ENCODE assay signal across 21 cellular contexts in the genomic region with DNA sequence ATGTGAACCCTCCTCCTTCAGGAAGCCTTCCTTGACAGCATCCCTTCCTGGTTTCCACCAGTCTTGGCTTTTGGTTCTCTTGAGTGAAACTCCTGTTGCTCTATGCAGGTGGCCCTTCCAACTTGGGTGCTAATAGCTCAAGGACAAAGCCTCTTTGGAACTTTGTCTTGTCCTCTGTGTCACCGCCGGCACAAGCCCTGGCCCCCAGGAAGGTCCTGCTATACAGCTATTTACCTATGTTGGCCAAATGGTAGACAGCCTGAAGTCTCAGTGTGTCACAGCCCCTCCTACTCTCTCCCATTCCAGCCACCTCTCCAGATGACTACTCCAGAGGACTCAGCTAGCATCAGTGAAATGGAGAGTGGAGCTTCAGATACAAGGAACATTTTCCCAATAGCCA.
"Had no signal": no experiment of that assay in that cellular context is flagged by ENCODE, and none has a peak within 500 bp of the region (broad histone marks: within the 10 kb centered on the region; RNA-seq: fewer than 3 reads in every experiment).

No MANE protein-coding gene starts in this region.

- H3K27me3 ChIP-seq: gastrocnemius medialis had no signal

- H3K4me2 ChIP-seq: hepatocyte had no signal

- H3K9me3 ChIP-seq: esophagus squamous epithelium, gastrocnemius medialis, left lung, lower lobe of right lung had no signal

- H3K27ac ChIP-seq: coronary artery, dorsolateral prefrontal cortex, esophagus squamous epithelium, gastrocnemius medialis, heart left ventricle, hepatocyte, left lung, lower lobe of right lung had no signal

- H3K4me3 ChIP-seq: coronary artery, dorsolateral prefrontal cortex, esophagus squamous epithelium, gastrocnemius medialis, heart left ventricle, hepatocyte, left lung, lower lobe of right lung had no signal

- H3K27ac Mint-ChIP-seq: immature natural killer cell, mesothelial cell of epicardium had no signal

- H3K4me3 Mint-ChIP-seq: immature natural killer cell, mesothelial cell of epicardium had no signal

- H3K79me2 ChIP-seq: hepatocyte had no signal

- H2AFZ ChIP-seq: hepatocyte had no signal

- H3K9me3 Mint-ChIP-seq: immature natural killer cell, mesothelial cell of epicardium had no signal

- H3K36me3 Mint-ChIP-seq: immature natural killer cell, mesothelial cell of epicardium had no signal

- ATAC-seq: gastrocnemius medialis, heart left ventricle, left cardiac atrium, left lung, left ventricle myocardium superior, lower lobe of right lung had no signal

- H3K36me3 ChIP-seq: esophagus squamous epithelium, gastrocnemius medialis, heart left ventricle, left lung, lower lobe of right lung had no signal

- H3K4me1 Mint-ChIP-seq: immature natural killer cell had no signal

- FAIRE-seq: colon, endothelial cell of umbilical vein, keratinocyte had no signal

- H3K4me1 ChIP-seq: gastrocnemius medialis, heart left ventricle, left lung, lower lobe of right lung had no signal

- DNase-seq: dermis blood vessel endothelial cell; dorsolateral prefrontal cortex; effector CD4-positive, alpha-beta T cell; effector memory CD4-positive, alpha-beta T cell; esophagus squamous epithelium; foreskin fibroblast; gastrocnemius medialis; heart left ventricle; hypothalamus; immature natural killer cell; left cardiac atrium; left lung; left ventricle myocardium superior; lower lobe of right lung; mesenchymal stem cell had no signal
